Comparison of ENCODE assay signal across 20 cellular contexts in genomic region chr10:44779511-44779910, GRCh38.
DNase-seq lines count a peak whose midpoint lies in the region; ATAC-seq and TF ChIP-seq lines count a peak whose summit lies in the region.
"Had no signal": no experiment of that assay in that cellular context is flagged by ENCODE, and none has a peak within 500 bp of the region (broad histone marks: within the 10 kb centered on the region; RNA-seq: fewer than 3 reads in every experiment).

No MANE protein-coding gene starts in this region.

- peaks cover 10% of the 10 kb centered on the region for H3K9me3 Mint-ChIP-seq in osteocyte (ENCODE audit: unreplicated experiment)
- H3K9me3 Mint-ChIP-seq in activated CD4-positive, alpha-beta T cell treated with anti-CD3 and anti-CD28 coated beads for 36 hours (ENCODE audit: low read depth), result no peaks in the 10 kb centered on the region
- H3K9me3 Mint-ChIP-seq: CD4-positive, alpha-beta memory T cell had no signal

- H3K4me1 ChIP-seq in esophagus muscularis mucosa, result peaks cover 0 to 6% (median 0%) of the 10 kb centered on the region in 4 donors
- H3K4me1 ChIP-seq: A549, BLaER1, HAP-1 had no signal

- H3K4me1 Mint-ChIP-seq in osteocyte (ENCODE audit: unreplicated experiment), result peaks cover 2% of the 10 kb centered on the region
- no peaks in the 10 kb centered on the region for H3K4me1 Mint-ChIP-seq in activated CD4-positive, alpha-beta T cell treated with anti-CD3 and anti-CD28 coated beads for 36 hours
- H3K4me1 Mint-ChIP-seq: CD14-positive monocyte; CD4-positive, alpha-beta memory T cell had no signal

- no peaks in the 10 kb centered on the region for H3K27me3 ChIP-seq in esophagus muscularis mucosa
- H3K27me3 ChIP-seq: BLaER1 had no signal

- intact Hi-C loops in esophagus muscularis mucosa (cut with DNase I), result no loop called here
- intact Hi-C loops in activated CD4-positive, alpha-beta T cell treated with anti-CD3 and anti-CD28 coated beads for 36 hours (cut with DNase I, micrococcal nuclease), result no loop called here

- CTCF ChIA-PET in activated CD4-positive, alpha-beta T cell treated with anti-CD3 and anti-CD28 coated beads for 36 hours (lab: Charles Lee), result no interaction called here

- no peak for TF ChIP-seq POLR2A in esophagus muscularis mucosa (IDR thresholded peaks at IDR 0.05; ENCODE audit: low read depth)

- POLR2A ChIA-PET in activated CD4-positive, alpha-beta T cell treated with anti-CD3 and anti-CD28 coated beads for 36 hours (lab: Charles Lee), result no interaction called here

- no peak overlapping the region for H3K27ac Mint-ChIP-seq in osteocyte (ENCODE audit: unreplicated experiment)
- H3K27ac Mint-ChIP-seq in activated CD4-positive, alpha-beta T cell treated with anti-CD3 and anti-CD28 coated beads for 36 hours, result no peak overlapping the region
- H3K27ac Mint-ChIP-seq: CD14-positive monocyte; CD4-positive, alpha-beta memory T cell had no signal

- H3K27me3 Mint-ChIP-seq in osteocyte (ENCODE audit: unreplicated experiment), result peaks cover 20% of the 10 kb centered on the region
- peaks cover 8% of the 10 kb centered on the region for H3K27me3 Mint-ChIP-seq in activated CD4-positive, alpha-beta T cell treated with anti-CD3 and anti-CD28 coated beads for 36 hours

- no peak overlapping the region for H3K4me3 Mint-ChIP-seq in osteocyte (ENCODE audit: unreplicated experiment)
- no peak overlapping the region for H3K4me3 Mint-ChIP-seq in activated CD4-positive, alpha-beta T cell treated with anti-CD3 and anti-CD28 coated beads for 36 hours
- H3K4me3 Mint-ChIP-seq: CD14-positive monocyte; CD4-positive, alpha-beta memory T cell had no signal

- no peaks in the 10 kb centered on the region for H3K36me3 ChIP-seq in esophagus muscularis mucosa
- H3K36me3 ChIP-seq: BLaER1, HAP-1 had no signal

- no peak overlapping the region for H3K4me3 ChIP-seq in esophagus muscularis mucosa
- H3K4me3 ChIP-seq: A549, BLaER1, HAP-1 had no signal

- peak; percentile 35 for DNase-seq in Ammon's horn (ENCODE audit: low spot score)
- DNase-seq in esophagus muscularis mucosa (ENCODE audit: extremely low spot score), result peak; percentile 42
- peak; percentile 16 for DNase-seq in medulla oblongata (ENCODE audit: extremely low spot score)
- DNase-seq in osteocyte (ENCODE audit: extremely low spot score, unreplicated experiment), result peak; percentile 66
- no peak for DNase-seq in central memory CD4-positive, alpha-beta T cell
- no peak for DNase-seq in stimulated activated CD4-positive, alpha-beta T cell treated with anti-CD3 and anti-CD28 coated beads, Interleukin-4, amount 100 ng/mL, for 4 hours
- DNase-seq in activated CD4-positive, alpha-beta T cell treated with anti-CD3 and anti-CD28 coated beads for 36 hours, result no peak
- no peak for DNase-seq in NCI-H1417 treated with DMSO at 0.1 percent for 48 hours (lab: John Stamatoyannopoulos, UW)
- DNase-seq: AML-193; CD4-positive, alpha-beta memory T cell; DMS 273 treated with DMSO at 0.1 percent for 48 hours; DMS53; DND-41; EL; IMR-90 had no signal

- no peak for TF ChIP-seq EP300 in esophagus muscularis mucosa (IDR thresholded peaks at IDR 0.05)

- no peaks in the 10 kb centered on the region for H3K9me3 ChIP-seq in esophagus muscularis mucosa
- H3K9me3 ChIP-seq: A549, BLaER1, HAP-1 had no signal

- H3K36me3 Mint-ChIP-seq in osteocyte (ENCODE audit: unreplicated experiment), result no peaks in the 10 kb centered on the region
- no peaks in the 10 kb centered on the region for H3K36me3 Mint-ChIP-seq in activated CD4-positive, alpha-beta T cell treated with anti-CD3 and anti-CD28 coated beads for 36 hours (ENCODE audit: low read depth)
- H3K36me3 Mint-ChIP-seq: CD14-positive monocyte; CD4-positive, alpha-beta memory T cell had no signal

- no peak for ATAC-seq in activated CD4-positive, alpha-beta T cell treated with anti-CD3 and anti-CD28 coated beads for 36 hours
- ATAC-seq: A549 had no signal

- 84% methylated on average over 7 of the region's 7 CpGs for WGBS in esophagus muscularis mucosa

- no peak overlapping the region for H3K27ac ChIP-seq in esophagus muscularis mucosa (replicated peaks in 1 of 4)
- H3K27ac ChIP-seq: 22Rv1, A549, BLaER1 had no signal

- TF ChIP-seq CTCF in esophagus muscularis mucosa (IDR thresholded peaks at IDR 0.05) (no peak), osteocyte (IDR thresholded peaks at IDR 0.05) (no peak)

Comparison
In these comparisons a context has a peak if more than half of its experiments do, and no peak if none do; other contexts are left out.
1. DNase-seq: peak in Ammon's horn (single experiment), esophagus muscularis mucosa (single experiment), medulla oblongata (single experiment) and osteocyte (single experiment); none in central memory CD4-positive, alpha-beta T cell (single experiment), stimulated activated CD4-positive, alpha-beta T cell treated with anti-CD3 and anti-CD28 coated beads, Interleukin-4, amount 100 ng/mL, for 4 hours (0 of 2), activated CD4-positive, alpha-beta T cell treated with anti-CD3 and anti-CD28 coated beads for 36 hours (single experiment) and NCI-H1417 treated with DMSO at 0.1 percent for 48 hours (single experiment).